ENCODE assay signal across 1 cellular context in genomic region chr1:224168859-224169380, GRCh38.
TF ChIP-seq lines count a peak whose summit lies in the region.

No MANE protein-coding gene starts in this region.

TF ChIP-seq in GM12878, 131 proteins besides CTCF, POLR2A, EP300 and RAD21 (continued from another document and continues in another):
- TF ChIP-seq, protein P1, sequence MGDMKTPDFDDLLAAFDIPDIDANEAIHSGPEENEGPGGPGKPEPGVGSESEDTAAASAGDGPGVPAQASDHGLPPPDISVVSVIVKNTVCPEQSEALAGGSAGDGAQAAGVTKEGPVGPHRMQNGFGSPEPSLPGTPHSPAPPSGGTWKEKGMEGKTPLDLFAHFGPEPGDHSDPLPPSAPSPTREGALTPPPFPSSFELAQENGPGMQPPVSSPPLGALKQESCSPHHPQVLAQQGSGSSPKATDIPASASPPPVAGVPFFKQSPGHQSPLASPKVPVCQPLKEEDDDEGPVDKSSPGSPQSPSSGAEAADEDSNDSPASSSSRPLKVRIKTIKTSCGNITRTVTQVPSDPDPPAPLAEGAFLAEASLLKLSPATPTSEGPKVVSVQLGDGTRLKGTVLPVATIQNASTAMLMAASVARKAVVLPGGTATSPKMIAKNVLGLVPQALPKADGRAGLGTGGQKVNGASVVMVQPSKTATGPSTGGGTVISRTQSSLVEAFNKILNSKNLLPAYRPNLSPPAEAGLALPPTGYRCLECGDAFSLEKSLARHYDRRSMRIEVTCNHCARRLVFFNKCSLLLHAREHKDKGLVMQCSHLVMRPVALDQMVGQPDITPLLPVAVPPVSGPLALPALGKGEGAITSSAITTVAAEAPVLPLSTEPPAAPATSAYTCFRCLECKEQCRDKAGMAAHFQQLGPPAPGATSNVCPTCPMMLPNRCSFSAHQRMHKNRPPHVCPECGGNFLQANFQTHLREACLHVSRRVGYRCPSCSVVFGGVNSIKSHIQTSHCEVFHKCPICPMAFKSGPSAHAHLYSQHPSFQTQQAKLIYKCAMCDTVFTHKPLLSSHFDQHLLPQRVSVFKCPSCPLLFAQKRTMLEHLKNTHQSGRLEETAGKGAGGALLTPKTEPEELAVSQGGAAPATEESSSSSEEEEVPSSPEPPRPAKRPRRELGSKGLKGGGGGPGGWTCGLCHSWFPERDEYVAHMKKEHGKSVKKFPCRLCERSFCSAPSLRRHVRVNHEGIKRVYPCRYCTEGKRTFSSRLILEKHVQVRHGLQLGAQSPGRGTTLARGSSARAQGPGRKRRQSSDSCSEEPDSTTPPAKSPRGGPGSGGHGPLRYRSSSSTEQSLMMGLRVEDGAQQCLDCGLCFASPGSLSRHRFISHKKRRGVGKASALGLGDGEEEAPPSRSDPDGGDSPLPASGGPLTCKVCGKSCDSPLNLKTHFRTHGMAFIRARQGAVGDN (IDR thresholded peaks at IDR 0.05), result no peak
- TF ChIP-seq MYB (IDR thresholded peaks at IDR 0.05; ENCODE audit: borderline replicate concordance, low read depth, low read length) (no peak), ZNF24 (IDR thresholded peaks at IDR 0.05) (peak; percentile 96), NFYA (IDR thresholded peaks at IDR 0.05; ENCODE audit: borderline replicate concordance, low read depth, low read length) (no peak), E2F8 (IDR thresholded peaks at IDR 0.05; ENCODE audit: low read depth, partially characterized antibody) (no peak), HDAC6 (IDR thresholded peaks at IDR 0.05; ENCODE audit: unreplicated experiment) (no peak), MTA2 (IDR thresholded peaks at IDR 0.05; ENCODE audit: low read depth) (peak; percentile 78), ZNF274 (IDR thresholded peaks at IDR 0.05; ENCODE audit: insufficient read depth, insufficient read length) (no peak), SRF (IDR thresholded peaks at IDR 0.05; ENCODE audit: low read depth in 2 of 2, low read length in 2 of 2) (no peak), SMARCA5 (IDR thresholded peaks at IDR 0.05) (no peak), IKZF2 (IDR thresholded peaks at IDR 0.05) (peak; percentile 95), RB1 (IDR thresholded peaks at IDR 0.05; ENCODE audit: borderline replicate concordance) (no peak), WRNIP1 (IDR thresholded peaks at IDR 0.05; ENCODE audit: borderline replicate concordance, low read depth, low read length) (no peak), ATF7 (IDR thresholded peaks at IDR 0.05; ENCODE audit: low read depth) (peak; percentile 80), NFIC (IDR thresholded peaks at IDR 0.05; ENCODE audit: low read depth, low read length) (peak; percentile 92), GABPA (IDR thresholded peaks at IDR 0.05; ENCODE audit: low read depth) (0 out of 2 replicates have a peak, but pooled peaks have one; percentile 28), NFXL1 (IDR thresholded peaks at IDR 0.05; ENCODE audit: borderline replicate concordance) (no peak), SMC3 (IDR thresholded peaks at IDR 0.05; ENCODE audit: borderline replicate concordance, low read length) (no peak), CUX1 (IDR thresholded peaks at IDR 0.05; ENCODE audit: insufficient replicate concordance, low read depth, low read length) (no peak), CEBPB (IDR thresholded peaks at IDR 0.05; ENCODE audit: borderline replicate concordance in 1 of 2, low read depth in 2 of 2, low read length in 2 of 2) (0 out of 4 replicates have a peak, but pooled peaks of 1 of the 2 experiments have one; percentile 49), PBX3 (IDR thresholded peaks at IDR 0.05; ENCODE audit: insufficient replicate concordance, low read depth, low read length) (peak; percentile 74), ZNF384 (IDR thresholded peaks at IDR 0.05; ENCODE audit: borderline replicate concordance, low read depth, low read length) (no peak), YY1 (IDR thresholded peaks at IDR 0.05; ENCODE audit: low read depth, low read length) (no peak; the same call in 1 of the 2 replicates), BMI1 (IDR thresholded peaks at IDR 0.05; ENCODE audit: borderline replicate concordance) (no peak; the same call in 1 of the 2 replicates), IRF4 (IDR thresholded peaks at IDR 0.05; ENCODE audit: low read depth, low read length) (peak; percentile 75), CBFB (IDR thresholded peaks at IDR 0.05; ENCODE audit: low read depth) (peak; percentile 93), KAT2A (conservative IDR thresholded peaks at IDR 0.05; ENCODE audit: control insufficient read depth, low read depth, low read length) (no peak), IKZF1 (conservative IDR thresholded peaks at IDR 0.05) (peak; percentile 92), STAT1 (conservative IDR thresholded peaks at IDR 0.05) (no peak), RUNX3 (IDR thresholded peaks at IDR 0.05; ENCODE audit: low read length) (peak; percentile 99), BRCA1 (IDR thresholded peaks at IDR 0.05; ENCODE audit: low read depth, low read length) (no peak), MEF2A (IDR thresholded peaks at IDR 0.05; ENCODE audit: insufficient read depth, low read depth, low read length) (peak; percentile 56; the same call in 1 of the 2 replicates), CBX3 (IDR thresholded peaks at IDR 0.05; ENCODE audit: borderline replicate concordance, low read depth) (no peak), EED (IDR thresholded peaks at IDR 0.05; ENCODE audit: low read depth) (peak; percentile 91), SPI1 (IDR thresholded peaks at IDR 0.05; ENCODE audit: borderline replicate concordance, insufficient read depth, low read depth, low read length) (peak; percentile 87; the same call in 1 of the 2 replicates), TCF7 (IDR thresholded peaks at IDR 0.05; ENCODE audit: borderline replicate concordance) (peak; percentile 73), ATF2 (IDR thresholded peaks at IDR 0.05; ENCODE audit: low read length) (peak; percentile 87)
- TF ChIP-seq, protein P2, sequence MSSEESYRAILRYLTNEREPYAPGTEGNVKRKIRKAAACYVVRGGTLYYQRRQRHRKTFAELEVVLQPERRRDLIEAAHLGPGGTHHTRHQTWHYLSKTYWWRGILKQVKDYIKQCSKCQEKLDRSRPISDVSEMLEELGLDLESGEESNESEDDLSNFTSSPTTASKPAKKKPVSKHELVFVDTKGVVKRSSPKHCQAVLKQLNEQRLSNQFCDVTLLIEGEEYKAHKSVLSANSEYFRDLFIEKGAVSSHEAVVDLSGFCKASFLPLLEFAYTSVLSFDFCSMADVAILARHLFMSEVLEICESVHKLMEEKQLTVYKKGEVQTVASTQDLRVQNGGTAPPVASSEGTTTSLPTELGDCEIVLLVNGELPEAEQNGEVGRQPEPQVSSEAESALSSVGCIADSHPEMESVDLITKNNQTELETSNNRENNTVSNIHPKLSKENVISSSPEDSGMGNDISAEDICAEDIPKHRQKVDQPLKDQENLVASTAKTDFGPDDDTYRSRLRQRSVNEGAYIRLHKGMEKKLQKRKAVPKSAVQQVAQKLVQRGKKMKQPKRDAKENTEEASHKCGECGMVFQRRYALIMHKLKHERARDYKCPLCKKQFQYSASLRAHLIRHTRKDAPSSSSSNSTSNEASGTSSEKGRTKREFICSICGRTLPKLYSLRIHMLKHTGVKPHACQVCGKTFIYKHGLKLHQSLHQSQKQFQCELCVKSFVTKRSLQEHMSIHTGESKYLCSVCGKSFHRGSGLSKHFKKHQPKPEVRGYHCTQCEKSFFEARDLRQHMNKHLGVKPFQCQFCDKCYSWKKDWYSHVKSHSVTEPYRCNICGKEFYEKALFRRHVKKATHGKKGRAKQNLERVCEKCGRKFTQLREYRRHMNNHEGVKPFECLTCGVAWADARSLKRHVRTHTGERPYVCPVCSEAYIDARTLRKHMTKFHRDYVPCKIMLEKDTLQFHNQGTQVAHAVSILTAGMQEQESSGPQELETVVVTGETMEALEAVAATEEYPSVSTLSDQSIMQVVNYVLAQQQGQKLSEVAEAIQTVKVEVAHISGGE (CRISPR knock-in tag; IDR thresholded peaks at IDR 0.05), result no peak
- TF ChIP-seq, protein P3, sequence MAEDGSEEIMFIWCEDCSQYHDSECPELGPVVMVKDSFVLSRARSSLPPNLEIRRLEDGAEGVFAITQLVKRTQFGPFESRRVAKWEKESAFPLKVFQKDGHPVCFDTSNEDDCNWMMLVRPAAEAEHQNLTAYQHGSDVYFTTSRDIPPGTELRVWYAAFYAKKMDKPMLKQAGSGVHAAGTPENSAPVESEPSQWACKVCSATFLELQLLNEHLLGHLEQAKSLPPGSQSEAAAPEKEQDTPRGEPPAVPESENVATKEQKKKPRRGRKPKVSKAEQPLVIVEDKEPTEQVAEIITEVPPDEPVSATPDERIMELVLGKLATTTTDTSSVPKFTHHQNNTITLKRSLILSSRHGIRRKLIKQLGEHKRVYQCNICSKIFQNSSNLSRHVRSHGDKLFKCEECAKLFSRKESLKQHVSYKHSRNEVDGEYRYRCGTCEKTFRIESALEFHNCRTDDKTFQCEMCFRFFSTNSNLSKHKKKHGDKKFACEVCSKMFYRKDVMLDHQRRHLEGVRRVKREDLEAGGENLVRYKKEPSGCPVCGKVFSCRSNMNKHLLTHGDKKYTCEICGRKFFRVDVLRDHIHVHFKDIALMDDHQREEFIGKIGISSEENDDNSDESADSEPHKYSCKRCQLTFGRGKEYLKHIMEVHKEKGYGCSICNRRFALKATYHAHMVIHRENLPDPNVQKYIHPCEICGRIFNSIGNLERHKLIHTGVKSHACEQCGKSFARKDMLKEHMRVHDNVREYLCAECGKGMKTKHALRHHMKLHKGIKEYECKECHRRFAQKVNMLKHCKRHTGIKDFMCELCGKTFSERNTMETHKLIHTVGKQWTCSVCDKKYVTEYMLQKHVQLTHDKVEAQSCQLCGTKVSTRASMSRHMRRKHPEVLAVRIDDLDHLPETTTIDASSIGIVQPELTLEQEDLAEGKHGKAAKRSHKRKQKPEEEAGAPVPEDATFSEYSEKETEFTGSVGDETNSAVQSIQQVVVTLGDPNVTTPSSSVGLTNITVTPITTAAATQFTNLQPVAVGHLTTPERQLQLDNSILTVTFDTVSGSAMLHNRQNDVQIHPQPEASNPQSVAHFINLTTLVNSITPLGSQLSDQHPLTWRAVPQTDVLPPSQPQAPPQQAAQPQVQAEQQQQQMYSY (CRISPR knock-in tag; IDR thresholded peaks at IDR 0.05), result no peak
